Comparison of ENCODE assay signal across 20 cellular contexts in genomic region chr12:28479683-28480082, GRCh38.
DNase-seq lines count a peak whose midpoint lies in the region; ATAC-seq, FAIRE-seq and TF ChIP-seq lines count a peak whose summit lies in the region.
"Had no signal": no experiment of that assay in that cellular context is flagged by ENCODE, and none has a peak within 500 bp of the region (broad histone marks: within the 10 kb centered on the region; RNA-seq: fewer than 3 reads in every experiment).

No MANE protein-coding gene starts in this region.

- no peak for TF ChIP-seq POLR2A in gastroesophageal sphincter (IDR thresholded peaks at IDR 0.05)

- FAIRE-seq in HTR-8/SVneo (lab: Jason Lieb, UNC) (peak; percentile 48), bronchial epithelial cell (lab: Jason Lieb, UNC) (no peak)
- FAIRE-seq: A549, D721Med, G401.6, GM12891, GM19239 had no signal

- WGBS in gastroesophageal sphincter (ENCODE audit: low coverage in 1 of 2), 2 donors: 90 to 100% methylated on average over 1 of the region's 1 CpG

- H3K27me3 ChIP-seq in bronchial epithelial cell (ENCODE audit: control insufficient read depth, insufficient read depth, low read length) (no peaks in the 10 kb centered on the region), gastroesophageal sphincter (no peaks in the 10 kb centered on the region)
- H3K27me3 ChIP-seq: BLaER1 treated with 17β-estradiol and CSF1 and Interleukin-3, amounts not matched to agents 10 nM and 100 nM had no signal

- ATAC-seq in gastroesophageal sphincter: no peak
- ATAC-seq: A549; CD8-positive, alpha-beta T cell had no signal

- peaks cover 0 to 6% (median 0%) of the 10 kb centered on the region in 3 donors for H3K9me3 ChIP-seq in gastroesophageal sphincter
- H3K9me3 ChIP-seq: A549; BLaER1 treated with 17β-estradiol and CSF1 and Interleukin-3, amounts not matched to agents 10 nM and 100 nM; Caco-2 had no signal

- DNase-seq in HTR-8/SVneo (ENCODE audit: insufficient read length, low spot score): no peak
- DNase-seq in bronchial epithelial cell (ENCODE audit: low read depth): peak; percentile 66
- DNase-seq in epithelial cell of esophagus (ENCODE audit: low read depth): peak; percentile 28
- no peak for DNase-seq in dermis blood vessel endothelial cell
- DNase-seq: AML-193; Caco-2; Calu3; CD4-positive, alpha-beta T cell; CD8-positive, alpha-beta T cell; DMS79 treated with DMSO at 0.1 percent for 48 hours; GF-D8 had no signal

- H3K4me3 ChIP-seq in bronchial epithelial cell (ENCODE audit: low read depth, low read length) (no peak overlapping the region), epithelial cell of esophagus (ENCODE audit: low read length) (no peak overlapping the region), gastroesophageal sphincter (no peak overlapping the region)
- H3K4me3 ChIP-seq: A549; BLaER1 treated with 17β-estradiol and CSF1 and Interleukin-3, amounts not matched to agents 10 nM and 100 nM had no signal

- H3K4me1 ChIP-seq in gastroesophageal sphincter: no peaks in the 10 kb centered on the region
- H3K4me1 ChIP-seq: A549; BLaER1 treated with 17β-estradiol and CSF1 and Interleukin-3, amounts not matched to agents 10 nM and 100 nM; Caco-2 had no signal

- H3K36me3 ChIP-seq in bronchial epithelial cell (ENCODE audit: control insufficient read depth, insufficient read depth, low read length) (no peaks in the 10 kb centered on the region), gastroesophageal sphincter (no peaks in the 10 kb centered on the region)

- H3K27ac ChIP-seq in gastroesophageal sphincter: no peak overlapping the region
- H3K27ac ChIP-seq: 22Rv1; A549; BLaER1 treated with 17β-estradiol and CSF1 and Interleukin-3, amounts not matched to agents 10 nM and 100 nM; C4-2B had no signal

- TF ChIP-seq CTCF in bronchial epithelial cell (IDR thresholded peaks at IDR 0.05; ENCODE audit: insufficient read depth, low read length, severe bottlenecking) (no peak), epithelial cell of esophagus (IDR thresholded peaks at IDR 0.05; ENCODE audit: insufficient read depth, low read depth, low read length, missing control alignments) (no peak), gastroesophageal sphincter (IDR thresholded peaks at IDR 0.05) (no peak)

- TF ChIP-seq EP300 in gastroesophageal sphincter (IDR thresholded peaks at IDR 0.05): no peak

Comparison
In these comparisons a context has a peak if more than half of its experiments do, and no peak if none do; other contexts are left out.
1. DNase-seq: peak in bronchial epithelial cell (single experiment) and epithelial cell of esophagus (single experiment); none in HTR-8/SVneo (single experiment) and dermis blood vessel endothelial cell (single experiment).